ENCODE assay signal across 25 cellular contexts in the genomic region with DNA sequence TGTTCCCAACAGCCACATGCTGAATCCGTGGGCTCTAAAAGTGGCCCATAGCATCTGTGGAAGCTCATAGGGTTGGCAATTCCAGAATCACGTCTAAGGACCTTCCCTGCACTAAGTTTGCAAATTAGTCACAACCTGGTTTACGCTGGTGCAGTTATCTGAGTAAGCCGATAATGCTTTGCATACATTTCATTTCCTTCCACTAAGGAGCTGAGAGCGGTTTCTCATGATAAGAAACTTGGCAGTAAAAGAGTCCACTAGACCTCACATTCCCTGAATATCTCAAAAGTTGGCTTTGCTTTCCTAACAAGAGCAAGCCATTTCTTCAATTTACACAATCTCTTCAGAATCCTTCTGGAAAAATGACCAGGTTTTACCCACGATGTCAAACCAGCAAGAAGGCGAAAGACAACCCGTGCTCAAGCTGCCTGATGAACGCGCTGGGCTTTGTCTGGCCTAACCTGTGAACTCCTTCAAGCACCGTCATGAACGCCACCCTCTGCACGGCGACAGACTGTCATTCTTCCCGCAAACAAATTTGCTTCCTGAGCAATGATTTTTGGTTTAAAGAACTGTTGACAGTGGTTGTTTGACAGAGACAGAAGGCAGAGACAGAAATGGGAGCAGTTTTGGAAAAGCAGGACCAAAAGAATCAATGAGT.
DNase-seq lines count a peak whose midpoint lies in the region; TF ChIP-seq lines count a peak whose summit lies in the region.
"Had no signal": no experiment of that assay in that cellular context is flagged by ENCODE, and none has a peak within 500 bp of the region (broad histone marks: within the 10 kb centered on the region; RNA-seq: fewer than 3 reads in every experiment).

No MANE protein-coding gene starts in this region.

- no peak for TF ChIP-seq POLR2A in stomach (IDR thresholded peaks at IDR 0.05)

- H3K4me3 ChIP-seq in cardiac muscle cell (no peak overlapping the region), right atrium auricular region (no peak overlapping the region), mesenchymal stem cell (ENCODE audit: insufficient read depth in 1 of 2, low read depth in 1 of 2, low read length in 2 of 2) (no peak overlapping the region), stomach (no peak overlapping the region), tibial artery (no peak overlapping the region)
- H3K4me3 ChIP-seq: left ventricle myocardium inferior, prostate gland had no signal

- H3K18ac ChIP-seq in mesenchymal stem cell (ENCODE audit: low read depth in 1 of 2, low read length in 2 of 2), result peak overlapping the region in 1 of 2 experiments; percentile 64

- TF ChIP-seq CTCF in cardiac muscle cell (IDR thresholded peaks at IDR 0.05; ENCODE audit: low read depth, low read length) (no peak), right atrium auricular region (IDR thresholded peaks at IDR 0.05) (no peak), stomach (IDR thresholded peaks at IDR 0.05) (no peak), tibial artery (IDR thresholded peaks at IDR 0.05) (no peak)

- no peaks in the 10 kb centered on the region for H3K9me3 ChIP-seq in cardiac muscle cell (ENCODE audit: low read depth)
- no peaks in the 10 kb centered on the region for H3K9me3 ChIP-seq in right atrium auricular region
- H3K9me3 ChIP-seq in mesenchymal stem cell (ENCODE audit: control insufficient read depth, low read length), result no peaks in the 10 kb centered on the region
- no peaks in the 10 kb centered on the region for H3K9me3 ChIP-seq in stomach
- H3K9me3 ChIP-seq in tibial artery, result no peaks in the 10 kb centered on the region
- H3K9me3 ChIP-seq: prostate gland had no signal

- intact Hi-C loops in stomach (cut with DNase I; ENCODE audit: low total_unique reads) (no loop called here), tibial artery (cut with DNase I; ENCODE audit: low total_unique reads) (no loop called here)

- H3K79me1 ChIP-seq in mesenchymal stem cell (replicated peaks; ENCODE audit: low read length, poor library complexity, severe bottlenecking), result no peaks in the 10 kb centered on the region

- DNase-seq in cardiac muscle cell (ENCODE audit: low read depth in 1 of 2, low spot score in 1 of 2), result peak; percentile 67 to 97
- no peak for DNase-seq in right atrium auricular region (ENCODE audit: low spot score)
- peak; percentile 83 for DNase-seq in dermis blood vessel endothelial cell
- DNase-seq in mesenchymal stem cell, result peak; percentile 58
- no peak for DNase-seq in stomach
- DNase-seq in tibial artery, result no peak
- no peak for DNase-seq in HUDEP-2 (lab: John Stamatoyannopoulos, UW; ENCODE audit: unreplicated experiment in 76 of 76)
- DNase-seq in DMS53 (lab: John Stamatoyannopoulos, UW), result no peak
- DNase-seq: ACHN; activated CD4-positive, alpha-beta T cell treated with anti-CD3 and anti-CD28 coated beads, Interleukin-2, amount 50 U/mL, for 48 hours; activated naive CD4-positive, alpha-beta T cell treated with anti-CD3 and anti-CD28 coated beads for 36 hours; caudate nucleus; CD4-positive, alpha-beta T cell; DND-41; effector CD8-positive, alpha-beta T cell; foreskin keratinocyte; HCEC 1CT; left ventricle myocardium inferior; NCI-H1105 treated with DMSO at 0.1 percent for 48 hours; NK-92 treated with Interleukin-12 subunit alpha and Interleukin-12 subunit beta, amount 100 ng/mL, for 24 hours; stimulated activated CD4-positive, alpha-beta T cell treated with anti-CD3 and anti-CD28 coated beads, Interleukin-15, amount 100 ng/mL, for 24 hours; stimulated activated naive CD8-positive, alpha-beta T cell treated with anti-CD3 and anti-CD28 coated beads, Interleukin-15, Interleukin-2, amounts not matched to agents 100 U/mL and 50 U/mL, for 24 hours had no signal

- H3K27ac ChIP-seq in cardiac muscle cell, result peak overlapping the region; percentile 63
- no peak overlapping the region for H3K27ac ChIP-seq in right atrium auricular region
- no peak overlapping the region for H3K27ac ChIP-seq in mesenchymal stem cell (ENCODE audit: low read length, poor library complexity, severe bottlenecking)
- peak overlapping the region; percentile 42 to 83 (median 50) for H3K27ac ChIP-seq in stomach
- H3K27ac ChIP-seq in tibial artery, result no peak overlapping the region
- H3K27ac ChIP-seq: foreskin keratinocyte, left ventricle myocardium inferior, prostate gland, RWPE1, VCaP had no signal

- H3K4me1 ChIP-seq in cardiac muscle cell (ENCODE audit: low read depth), result no peaks in the 10 kb centered on the region
- peaks cover 0 to 8% of the 10 kb centered on the region in 2 donors for H3K4me1 ChIP-seq in right atrium auricular region
- H3K4me1 ChIP-seq in mesenchymal stem cell (ENCODE audit: control insufficient read depth, insufficient read depth, low read depth, low read length), result no peaks in the 10 kb centered on the region
- H3K4me1 ChIP-seq in stomach, result peaks cover 0 to 28% (median 19%) of the 10 kb centered on the region in 4 donors
- peaks cover 0 to 4% (median 2%) of the 10 kb centered on the region in 4 donors for H3K4me1 ChIP-seq in tibial artery
- H3K4me1 ChIP-seq: foreskin keratinocyte, prostate gland had no signal

- no peak overlapping the region for H2BK5ac ChIP-seq in mesenchymal stem cell (ENCODE audit: low read depth, low read length, poor library complexity, severe bottlenecking)

- H3K36me3 ChIP-seq in cardiac muscle cell, result no peaks in the 10 kb centered on the region
- no peaks in the 10 kb centered on the region for H3K36me3 ChIP-seq in right atrium auricular region
- H3K36me3 ChIP-seq in mesenchymal stem cell (ENCODE audit: control insufficient read depth in 1 of 2, insufficient read depth in 2 of 2, low read depth in 1 of 2, low read length in 2 of 2), result no peaks in the 10 kb centered on the region
- H3K36me3 ChIP-seq in stomach, result no peaks in the 10 kb centered on the region
- no peaks in the 10 kb centered on the region for H3K36me3 ChIP-seq in tibial artery
- H3K36me3 ChIP-seq: left ventricle myocardium inferior, prostate gland had no signal

- H4K8ac ChIP-seq in mesenchymal stem cell (ENCODE audit: low read length), result no peak overlapping the region

- no peak overlapping the region for H2BK15ac ChIP-seq in mesenchymal stem cell (ENCODE audit: low read depth, poor library complexity, severe bottlenecking)

- H3K23ac ChIP-seq in mesenchymal stem cell (ENCODE audit: low read length in 2 of 2), result no peak overlapping the region

- 56% methylated on average over 15 of the region's 15 CpGs for WGBS in mesenchymal stem cell
- WGBS in stomach, 5 donors, result 23 to 44% (median 28%) methylated on average over 15 of the region's 15 CpGs

- no peak overlapping the region for H3K4ac ChIP-seq in mesenchymal stem cell (ENCODE audit: low read depth in 1 of 2, low read length in 2 of 2)

- H3K14ac ChIP-seq in mesenchymal stem cell (ENCODE audit: low read length in 2 of 2), result no peak overlapping the region

- no peak overlapping the region for H2AFZ ChIP-seq in mesenchymal stem cell (ENCODE audit: low read depth, low read length)

- H3K9ac ChIP-seq in mesenchymal stem cell (ENCODE audit: low read length), result no peak overlapping the region

- no peak overlapping the region for H2BK120ac ChIP-seq in mesenchymal stem cell (ENCODE audit: low read depth, low read length)

- no peak overlapping the region for H2AK5ac ChIP-seq in mesenchymal stem cell (ENCODE audit: low read length, severe bottlenecking)

- no peak overlapping the region for H4K91ac ChIP-seq in mesenchymal stem cell (ENCODE audit: low read length)

- no peak overlapping the region for H3K4me2 ChIP-seq in mesenchymal stem cell (ENCODE audit: low read length, poor library complexity, severe bottlenecking)

- no peak for TF ChIP-seq EP300 in stomach (IDR thresholded peaks at IDR 0.05)

- no peaks in the 10 kb centered on the region for H3K27me3 ChIP-seq in cardiac muscle cell
- no peaks in the 10 kb centered on the region for H3K27me3 ChIP-seq in right atrium auricular region
- H3K27me3 ChIP-seq in mesenchymal stem cell (ENCODE audit: control insufficient read depth in 1 of 2, insufficient read depth in 1 of 2, low read length in 2 of 2), result peaks cover 0 to 22% of the 10 kb centered on the region in 2 experiments
- no peaks in the 10 kb centered on the region for H3K27me3 ChIP-seq in stomach
- no peaks in the 10 kb centered on the region for H3K27me3 ChIP-seq in tibial artery

- H2BK12ac ChIP-seq in mesenchymal stem cell (ENCODE audit: low read length in 2 of 2), result no peak overlapping the region

Comparison
In these comparisons a context has a peak if more than half of its experiments do, and no peak if none do; other contexts are left out.
1. DNase-seq: peak in cardiac muscle cell (2 of 2), dermis blood vessel endothelial cell (single experiment) and mesenchymal stem cell (single experiment); none in right atrium auricular region (single experiment), stomach (single experiment), tibial artery (0 of 2), HUDEP-2 (0 of 76) and DMS53 (single experiment).
2. H3K27ac ChIP-seq: peak in cardiac muscle cell (single experiment) and stomach (5 of 5); none in right atrium auricular region (0 of 2), mesenchymal stem cell (single experiment) and tibial artery (0 of 2).